ENCODE assay signal across 11 cellular contexts in genomic region chr12:108302471-108303311, GRCh38. TPM values are rescaled to one million over a fixed set of nuclear protein-coding genes. Genes with fewer than 3 reads are reported as not detected.
DNase-seq lines count a peak whose midpoint lies in the region; ATAC-seq and TF ChIP-seq lines count a peak whose summit lies in the region.
"Had no signal": no experiment of that assay in that cellular context is flagged by ENCODE, and none has a peak within 500 bp of the region (broad histone marks: within the 10 kb centered on the region; RNA-seq: fewer than 3 reads in every experiment).

No MANE protein-coding gene starts in this region.

- H3K9me3 Mint-ChIP-seq in MCF 10A (ENCODE audit: unreplicated experiment), result no peaks in the 10 kb centered on the region

- H3K9ac ChIP-seq in mammary epithelial cell (ENCODE audit: insufficient read depth, low read length), result no peak overlapping the region

- ATAC-seq in esophagus mucosa (peak; percentile 51), aorta (ENCODE audit: low FRiP score) (peak; percentile 63), HG02970 (IDR thresholded peaks at IDR 0.05; ENCODE audit: low FRiP score, unreplicated experiment) (no peak)

- TF ChIP-seq CTCF in MCF 10A (IDR thresholded peaks at IDR 0.05; ENCODE audit: unreplicated experiment) (peak; percentile 20), mammary epithelial cell (conservative IDR thresholded peaks at IDR 0.05 in 1 of 2, IDR thresholded peaks at IDR 0.05 in 1 of 2; ENCODE audit: extremely low read depth in 1 of 2, insufficient read depth in 1 of 2, low read depth in 1 of 2, low read length in 2 of 2) (no peak)

- H3K27me3 Mint-ChIP-seq in MCF 10A (ENCODE audit: insufficient read depth, unreplicated experiment), result no peaks in the 10 kb centered on the region

- intact Hi-C loops in MCF 10A (cut with micrococcal nuclease) (loop anchor here (2.0 kb wide), 1 partner anchor 210 kb away; no protein-coding TSS in a partner anchor), mammary epithelial cell (cut with micrococcal nuclease) (loop anchor here (1.0 to 10.0 kb wide), 2 partner anchors 155 to 192 kb away; no protein-coding TSS in a partner anchor), aorta (cut with DNase I) (loop anchor here (5.0 to 10.0 kb wide), 3 partner anchors 178 to 210 kb away; partner anchors contain the start of gene WSCD2 (in 1 of the 2))

- H3K27ac ChIP-seq in mammary epithelial cell (ENCODE audit: insufficient read depth, low read depth, low read length) (no peak overlapping the region), aorta (ENCODE audit: low read depth in 1 of 2, low read length in 2 of 2) (peak overlapping the region in 1 of 2 donors; percentile 59)
- H3K27ac ChIP-seq: SJSA1 had no signal

- POLR2A ChIA-PET in MCF 10A (lab: Yijun Ruan, JAX), result no interaction called here

- no peak overlapping the region for H3K27ac Mint-ChIP-seq in MCF 10A (ENCODE audit: low read depth, unreplicated experiment)
- H3K27ac Mint-ChIP-seq: B cell had no signal

- H3K4me1 Mint-ChIP-seq in MCF 10A (ENCODE audit: insufficient read depth, unreplicated experiment), result peaks cover 44% of the 10 kb centered on the region
- H3K4me1 Mint-ChIP-seq: B cell had no signal

- no TSS peak for BruUV-seq in MCF 10A (replicated peaks; lab: Mats Ljungman, UMichigan)
- no TSS peak for BruUV-seq in mammary epithelial cell (replicated peaks; lab: Mats Ljungman, UMichigan)

- H3K4me3 Mint-ChIP-seq in MCF 10A (ENCODE audit: unreplicated experiment), result no peak overlapping the region
- H3K4me3 Mint-ChIP-seq: B cell had no signal

- H3K4me3 ChIP-seq in mammary epithelial cell (replicated peaks in 1 of 3; ENCODE audit: insufficient read depth in 1 of 3, low read depth in 2 of 3, low read length in 3 of 3) (no peak overlapping the region), aorta (ENCODE audit: low read length in 2 of 2) (no peak overlapping the region)
- H3K4me3 ChIP-seq: SJSA1 had no signal

- no peak overlapping the region for H3K4me2 ChIP-seq in mammary epithelial cell (ENCODE audit: insufficient read depth, low read depth, low read length)

- in situ Hi-C loops in mammary epithelial cell (cut with MboI; ENCODE audit: low sequenced_read_pairs in 2 of 2), result no loop called here

- CTCF ChIA-PET in MCF 10A (lab: Yijun Ruan, JAX) (no interaction called here), mammary epithelial cell (lab: Charles Lee; ENCODE audit: low non-redundant PET) (no interaction called here)

- WGBS in mammary epithelial cell (ENCODE audit: low coverage, missing lambda C conversion rate), result 64% methylated on average over 12 of the region's 17 CpGs
- 20 to 21% methylated on average over 17 of the region's 17 CpGs for WGBS in aorta, 2 donors

- no peaks in the 10 kb centered on the region for H4K20me1 ChIP-seq in mammary epithelial cell (ENCODE audit: insufficient read depth, low read length)

- H3K36me3 Mint-ChIP-seq in MCF 10A (ENCODE audit: insufficient read depth, unreplicated experiment), result no peaks in the 10 kb centered on the region

- dilution Hi-C loops in mammary epithelial cell (cut with HindIII; ENCODE audit: low sequenced_read_pairs), result no loop called here

- no peak overlapping the region for H2AFZ ChIP-seq in mammary epithelial cell (ENCODE audit: low read depth, low read length)

- H3K36me3 ChIP-seq in mammary epithelial cell (ENCODE audit: insufficient read depth, low read length), result no peaks in the 10 kb centered on the region
- no peaks in the 10 kb centered on the region for H3K36me3 ChIP-seq in aorta (ENCODE audit: control insufficient read depth in 1 of 2, insufficient read depth in 2 of 2, low read length in 1 of 2)
- H3K36me3 ChIP-seq: SJSA1 had no signal

- DNase-seq in MCF 10A (ENCODE audit: unreplicated experiment) (peak; percentile 82), mammary epithelial cell (no peak), midbrain (lab: John Stamatoyannopoulos, UW) (peak; percentile 22), aorta (peak; percentile 91 to 92), T-helper 9 cell (no peak)
- DNase-seq in stimulated activated CD4-positive, alpha-beta T cell treated with anti-CD3 and anti-CD28 coated beads, Interleukin-2, amount 100 ng/mL, for 48 hours, result no peak
- DNase-seq: activated naive CD4-positive, alpha-beta T cell treated with anti-CD3 and anti-CD28 coated beads, Interleukin-2, amount 50 U/mL, for 16 hours had no signal

- H3K9me3 ChIP-seq in mammary epithelial cell (replicated peaks; ENCODE audit: insufficient read depth, low read length) (no peaks in the 10 kb centered on the region), aorta (ENCODE audit: control insufficient read depth, low read length) (no peaks in the 10 kb centered on the region)
- H3K9me3 ChIP-seq: SJSA1 had no signal

- H3K4me1 ChIP-seq in mammary epithelial cell (ENCODE audit: insufficient read depth, low read length) (peaks cover 27% of the 10 kb centered on the region), aorta (ENCODE audit: control insufficient read depth in 1 of 2, insufficient read depth in 2 of 2, low read length in 2 of 2) (peaks cover 2 to 11% of the 10 kb centered on the region in 2 donors)
- H3K4me1 ChIP-seq: SJSA1 had no signal

- H3K27me3 ChIP-seq in mammary epithelial cell (ENCODE audit: insufficient read depth, low read length), result no peaks in the 10 kb centered on the region
- H3K27me3 ChIP-seq in aorta (ENCODE audit: control insufficient read depth in 1 of 2, insufficient read depth in 2 of 2, low read length in 1 of 2), result no peaks in the 10 kb centered on the region
- H3K27me3 ChIP-seq: SJSA1 had no signal

- H3K79me2 ChIP-seq in mammary epithelial cell (ENCODE audit: insufficient read depth, low read length), result no peaks in the 10 kb centered on the region

RNA-seq across cellular contexts. Expression of gene CMKLR1, which starts 36.4 kb away (rescaled TPM):
- 0.12 and 0.25 TPM in 2 replicates for total RNA-seq in MCF 10A (2022)
- total RNA-seq in mammary epithelial cell, result under 1 TPM in 1 of 2 donors, not detected in 1; 0.33 TPM
- polyA plus RNA-seq in mammary epithelial cell, result not detected
- not detected for polyA minus RNA-seq in mammary epithelial cell
- 0.56 TPM for total RNA-seq in esophagus mucosa
- total RNA-seq in aorta, result 10 to 100 TPM; 41.9 to 55.4 TPM
- polyA plus RNA-seq in aorta, result 10 to 100 TPM in 1 of 2 donors, 1 to 10 TPM in 1; 9.1 to 11.6 TPM
- total RNA-seq: SJSA1 had no signal

Comparison
In these comparisons a context has a peak if more than half of its experiments do, and no peak if none do; other contexts are left out.
1. DNase-seq: peak in MCF 10A (single experiment), midbrain (single experiment) and aorta (2 of 2); none in mammary epithelial cell (single experiment), T-helper 9 cell (single experiment) and stimulated activated CD4-positive, alpha-beta T cell treated with anti-CD3 and anti-CD28 coated beads, Interleukin-2, amount 100 ng/mL, for 48 hours (0 of 2).
2. RNA of gene CMKLR1, which starts 36.4 kb away (total RNA-seq): 41.9 to 55.4 TPM in aorta; 0.56 TPM in esophagus mucosa (single experiment), 0.33 TPM in mammary epithelial cell and 0.12 to 0.25 TPM in MCF 10A; every median in the first group is over 10 times any median in the second.